ENCODE assay signal across 27 cellular contexts in the genomic region with DNA sequence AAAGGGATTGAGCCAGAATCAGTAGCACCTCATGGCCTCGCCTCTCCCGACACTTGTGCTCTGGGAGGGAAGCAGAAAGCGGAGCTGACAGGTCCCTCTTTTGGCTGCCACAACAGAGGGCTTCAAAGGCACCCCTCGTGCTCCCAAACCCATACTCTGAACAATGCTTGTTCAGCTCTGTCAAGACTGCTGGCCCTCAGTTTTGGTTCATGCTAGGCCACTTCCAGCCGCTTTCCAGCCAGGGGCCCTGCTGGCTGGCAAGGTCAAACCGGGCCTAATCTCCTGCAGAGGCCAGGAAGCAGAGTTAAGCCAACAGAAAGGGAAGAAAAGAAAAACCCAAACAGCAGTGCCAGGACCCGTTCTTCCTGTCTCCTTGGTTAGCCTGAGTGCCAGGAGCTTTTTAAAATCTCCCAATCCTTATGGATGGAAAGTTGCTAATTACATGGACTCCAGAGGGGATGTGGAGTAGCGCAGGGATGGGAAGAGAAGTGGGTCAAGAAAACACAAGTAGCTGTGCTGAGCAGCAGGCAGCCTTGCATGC.
A peak's percentile ranks its signal among the peaks of the same experiment; 100 is the strongest.
DNase-seq lines count a peak whose midpoint lies in the region; ATAC-seq and TF ChIP-seq lines count a peak whose summit lies in the region.
"Had no signal": no experiment of that assay in that cellular context is flagged by ENCODE, and none has a peak within 500 bp of the region (broad histone marks: within the 10 kb centered on the region; RNA-seq: fewer than 3 reads in every experiment).

No MANE protein-coding gene starts in this region.

- intact Hi-C loops in adrenal gland (cut with DNase I): no loop called here

- no peak overlapping the region for H3K27ac ChIP-seq in adrenal gland
- H3K27ac ChIP-seq: PC-9, SJSA1 had no signal

- H3K4me3 Mint-ChIP-seq in glutamatergic neuron (ENCODE audit: unreplicated experiment): no peak overlapping the region
- H3K4me3 Mint-ChIP-seq: CD14-positive monocyte; CD8-positive, alpha-beta memory T cell had no signal

- H3K27me3 Mint-ChIP-seq in glutamatergic neuron (ENCODE audit: unreplicated experiment): peaks cover 2% of the 10 kb centered on the region

- TF ChIP-seq CTCF in adrenal gland (IDR thresholded peaks at IDR 0.05) (no peak), glutamatergic neuron (IDR thresholded peaks at IDR 0.05; ENCODE audit: partially characterized antibody, unreplicated experiment) (no peak)

- H3K4me1 ChIP-seq in adrenal gland (replicated peaks in 1 of 2): peaks cover 0 to 5% of the 10 kb centered on the region in 2 donors
- H3K4me1 ChIP-seq: BE2C, SJSA1 had no signal

- ATAC-seq in HG03521 (IDR thresholded peaks at IDR 0.05; ENCODE audit: unreplicated experiment) (no peak), HG03159 (IDR thresholded peaks at IDR 0.05; ENCODE audit: unreplicated experiment) (no peak)
- ATAC-seq: Right ventricle myocardium inferior had no signal

- peak; percentile 52 for DNase-seq in NCI-H82 (lab: John Stamatoyannopoulos, UW)
- no peak for DNase-seq in NCI-H82 treated with DMSO at 0.1 percent for 48 hours (lab: John Stamatoyannopoulos, UW; ENCODE audit: unreplicated experiment)
- peak in 5 of 7 donors; percentile 35 to 61 (median 49) for DNase-seq in adrenal gland
- no peak for DNase-seq in glutamatergic neuron
- peak; percentile 72 for DNase-seq in retina
- no peak for DNase-seq in COR-L47 (lab: John Stamatoyannopoulos, UW)
- DNase-seq: 8988T; ACHN; BE2C; Calu3; CD8-positive, alpha-beta memory T cell; DMS79 treated with DMSO at 0.1 percent for 48 hours; IMR-90; KG1; NCI-H1092; NCI-H1436; NCI-H187; NCI-H2081 treated with DMSO at 0.1 percent for 48 hours; NCI-H446; NCI-H524 treated with DMSO at 0.1 percent for 48 hours; NCI-H774; PC-9 had no signal

- no peak for TF ChIP-seq POLR2A in adrenal gland (IDR thresholded peaks at IDR 0.05)

- peaks cover 21% of the 10 kb centered on the region for H3K4me1 Mint-ChIP-seq in glutamatergic neuron (ENCODE audit: low read depth, unreplicated experiment)
- H3K4me1 Mint-ChIP-seq: CD8-positive, alpha-beta memory T cell had no signal

- 60 to 70% (median 63%) methylated on average over 7 to 8 of the region's 8 CpGs for WGBS in adrenal gland, 4 donors

- peak overlapping the region; percentile 72 for H3K27ac Mint-ChIP-seq in glutamatergic neuron (ENCODE audit: unreplicated experiment)
- H3K27ac Mint-ChIP-seq: CD8-positive, alpha-beta memory T cell had no signal

- H3K27me3 ChIP-seq in adrenal gland: no peaks in the 10 kb centered on the region
- H3K27me3 ChIP-seq: BE2C, SJSA1 had no signal

- H3K9me3 Mint-ChIP-seq in glutamatergic neuron (ENCODE audit: unreplicated experiment): peaks cover 2% of the 10 kb centered on the region
- H3K9me3 Mint-ChIP-seq: CD14-positive monocyte; CD8-positive, alpha-beta memory T cell had no signal

- H3K4me3 ChIP-seq in adrenal gland: no peak overlapping the region
- H3K4me3 ChIP-seq: PC-9, SJSA1 had no signal

- no peaks in the 10 kb centered on the region for H3K36me3 ChIP-seq in adrenal gland (replicated peaks in 1 of 2)
- H3K36me3 ChIP-seq: BE2C, SJSA1 had no signal

- H3K36me3 Mint-ChIP-seq in glutamatergic neuron (ENCODE audit: unreplicated experiment): no peaks in the 10 kb centered on the region
- H3K36me3 Mint-ChIP-seq: CD14-positive monocyte; CD8-positive, alpha-beta memory T cell had no signal

- no peaks in the 10 kb centered on the region for H3K9me3 ChIP-seq in adrenal gland (replicated peaks in 1 of 3)
- H3K9me3 ChIP-seq: BE2C, SJSA1 had no signal

Comparison
In these comparisons a context has a peak if more than half of its experiments do, and no peak if none do; other contexts are left out.
1. DNase-seq: peak in NCI-H82 (single experiment), adrenal gland (5 of 7) and retina (single experiment); none in NCI-H82 treated with DMSO at 0.1 percent for 48 hours (single experiment), glutamatergic neuron (single experiment) and COR-L47 (single experiment).